ENCODE assay signal across 8 cellular contexts in genomic region chr9:98791147-98792095, GRCh38. TPM values are rescaled to one million over a fixed set of nuclear protein-coding genes. Genes with fewer than 3 reads are reported as not detected.
DNase-seq lines count a peak whose midpoint lies in the region; ATAC-seq and TF ChIP-seq lines count a peak whose summit lies in the region.

No MANE protein-coding gene starts in this region.

- H3K9ac ChIP-seq in SU-DHL-6 (ENCODE audit: low read length): no peak overlapping the region

- TF ChIP-seq CTCF in SU-DHL-6 (IDR thresholded peaks at IDR 0.05; ENCODE audit: insufficient read depth, low read length, poor library complexity, severe bottlenecking): peak; percentile 82
- peak; percentile 100 for TF ChIP-seq CTCF in progenitor cell of endocrine pancreas (IDR thresholded peaks at IDR 0.05; ENCODE audit: unreplicated experiment)

- no peaks in the 10 kb centered on the region for H3K79me2 ChIP-seq in SU-DHL-6 (ENCODE audit: insufficient read depth, low read length)

- no peaks in the 10 kb centered on the region for H3K9me3 Mint-ChIP-seq in progenitor cell of endocrine pancreas (ENCODE audit: low read depth)

- no peak overlapping the region for H2AFZ ChIP-seq in SU-DHL-6 (ENCODE audit: low read depth, low read length, severe bottlenecking)

- H3K9me3 ChIP-seq in SU-DHL-6 (ENCODE audit: insufficient read depth, low read length): no peaks in the 10 kb centered on the region

- peak overlapping the region; percentile 69 for H3K27ac Mint-ChIP-seq in progenitor cell of endocrine pancreas

- no peaks in the 10 kb centered on the region for H3F3A ChIP-seq in SU-DHL-6 (ENCODE audit: insufficient read depth)

- H3K27ac ChIP-seq in SU-DHL-6 (ENCODE audit: low read depth, low read length): no peak overlapping the region

- H3K36me3 ChIP-seq in SU-DHL-6 (ENCODE audit: low read length): no peaks in the 10 kb centered on the region

- no peak overlapping the region for H3K4me3 Mint-ChIP-seq in progenitor cell of endocrine pancreas (ENCODE audit: low read depth)

- H3K4me1 Mint-ChIP-seq in progenitor cell of endocrine pancreas (ENCODE audit: low read depth): peaks cover 31% of the 10 kb centered on the region

- H3K9me2 ChIP-seq in SU-DHL-6 (replicated peaks; ENCODE audit: insufficient read depth, low read length): no peaks in the 10 kb centered on the region

- H3K27me3 Mint-ChIP-seq in progenitor cell of endocrine pancreas: no peaks in the 10 kb centered on the region

- DNase-seq in NCI-H510A treated with DMSO at 0.1 percent for 48 hours (lab: John Stamatoyannopoulos, UW) (peak; percentile 18), NCI-H510A (lab: John Stamatoyannopoulos, UW) (no peak), amniotic stem cell (lab: John Stamatoyannopoulos, UW) (peak; percentile 82), left ventricle myocardium superior (peak; percentile 85), progenitor cell of endocrine pancreas (ENCODE audit: low spot score, unreplicated experiment) (peak; percentile 71), NCI-H2107 (lab: John Stamatoyannopoulos, UW) (no peak)

- H3K4me2 ChIP-seq in SU-DHL-6 (ENCODE audit: low read depth, low read length, poor library complexity, severe bottlenecking): no peak overlapping the region

- no peaks in the 10 kb centered on the region for H3K27me3 ChIP-seq in SU-DHL-6 (ENCODE audit: low read length)

- peak; percentile 69 for ATAC-seq in HG03439 (IDR thresholded peaks at IDR 0.05; ENCODE audit: unreplicated experiment)
- peak; percentile 85 for ATAC-seq in left ventricle myocardium superior

- peaks cover 1% of the 10 kb centered on the region for H3K36me3 Mint-ChIP-seq in progenitor cell of endocrine pancreas (ENCODE audit: insufficient read depth)

- intact Hi-C loops in left ventricle myocardium superior (cut with micrococcal nuclease): no loop called here

- no peak overlapping the region for H3K4me3 ChIP-seq in SU-DHL-6 (ENCODE audit: insufficient read depth, low read length, poor library complexity, severe bottlenecking)

- no peaks in the 10 kb centered on the region; the same call in 1 of the 2 replicates for H4K20me1 ChIP-seq in SU-DHL-6 (ENCODE audit: low read depth, low read length)

RNA-seq across cellular contexts. Expression of gene ANKS6, which starts 4.9 kb away (rescaled TPM):
- total RNA-seq in left ventricle myocardium superior (4.0 TPM), progenitor cell of endocrine pancreas (39.7 TPM in 2 replicates)

RNA-seq across cellular contexts. Expression of gene GALNT12, which starts 16.0 kb away (rescaled TPM):
- 0.64 TPM for total RNA-seq in left ventricle myocardium superior
- 12.9 and 15.9 TPM in 2 replicates for total RNA-seq in progenitor cell of endocrine pancreas

Comparison
In these comparisons a context has a peak if more than half of its experiments do, and no peak if none do; other contexts are left out.
1. DNase-seq: peak in NCI-H510A treated with DMSO at 0.1 percent for 48 hours (single experiment), amniotic stem cell (single experiment), left ventricle myocardium superior (single experiment) and progenitor cell of endocrine pancreas (single experiment); none in NCI-H510A (single experiment) and NCI-H2107 (single experiment).